Comparison of ENCODE assay signal across 24 cellular contexts in the genomic region with DNA sequence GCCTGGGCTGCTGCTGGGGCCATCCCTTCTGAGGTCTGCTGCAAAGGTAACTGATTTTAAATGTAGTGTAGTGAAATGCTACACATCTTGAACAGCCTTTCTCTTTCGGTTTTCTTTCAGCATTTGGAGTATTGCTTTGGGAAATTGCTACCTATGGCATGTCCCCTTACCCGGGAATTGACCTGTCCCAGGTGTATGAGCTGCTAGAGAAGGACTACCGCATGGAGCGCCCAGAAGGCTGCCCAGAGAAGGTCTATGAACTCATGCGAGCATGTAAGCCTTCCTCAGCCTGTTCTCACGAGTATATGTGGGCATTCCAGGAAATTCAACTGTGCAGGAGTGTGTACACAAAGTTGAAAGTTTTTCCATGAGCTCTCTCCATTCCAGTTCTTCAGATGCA. TPM values are rescaled to one million over a fixed set of nuclear protein-coding genes. Genes with fewer than 3 reads are reported as not detected.
DNase-seq lines count a peak whose midpoint lies in the region; ATAC-seq, FAIRE-seq and TF ChIP-seq lines count a peak whose summit lies in the region.
"Had no signal": no experiment of that assay in that cellular context is flagged by ENCODE, and none has a peak within 500 bp of the region (broad histone marks: within the 10 kb centered on the region; RNA-seq: fewer than 3 reads in every experiment).

No MANE protein-coding gene starts in this region.

- no peak overlapping the region for H3K14ac ChIP-seq in IMR-90 (replicated peaks; ENCODE audit: low read depth, low read length)

- no peak overlapping the region for H3K18ac ChIP-seq in IMR-90 (ENCODE audit: low read depth, low read length)

- H3K4me3 ChIP-seq in IMR-90 (ENCODE audit: insufficient read depth, low read depth, low read length) (no peak overlapping the region), K562 (no peak overlapping the region)
- H3K4me3 ChIP-seq: BLaER1 had no signal

- no peaks in the 10 kb centered on the region for H3K27me3 ChIP-seq in IMR-90 (ENCODE audit: control insufficient read depth, insufficient read depth, low read length)
- H3K27me3 ChIP-seq in K562 (ENCODE audit: control insufficient read depth in 2 of 2, insufficient read depth in 2 of 2, low read length in 2 of 2), result no peaks in the 10 kb centered on the region
- H3K27me3 ChIP-seq: BE2C, BLaER1 had no signal

- peaks cover 78% of the 10 kb centered on the region for H3K36me3 ChIP-seq in IMR-90 (ENCODE audit: control insufficient read depth, insufficient read depth, low read length)
- peaks cover 77% of the 10 kb centered on the region for H3K36me3 ChIP-seq in K562 (ENCODE audit: control insufficient read depth, insufficient read depth, low read length)

- dilution Hi-C loops in IMR-90 (cut with HindIII; ENCODE audit: low sequenced_read_pairs, unreplicated experiment), result no loop called here

- H3K4me1 ChIP-seq in IMR-90 (ENCODE audit: control insufficient read depth, insufficient read depth, low read length) (no peaks in the 10 kb centered on the region), K562 (replicated peaks in 1 of 2; ENCODE audit: control insufficient read depth in 2 of 2, insufficient read depth in 2 of 2, low read length in 2 of 2) (no peaks in the 10 kb centered on the region)
- H3K4me1 ChIP-seq: BE2C, BLaER1, Caco-2 had no signal

- ATAC-seq in IMR-90 (ENCODE audit: low read depth) (no peak), K562 (no peak)

- 100% methylated on average over 3 of the region's 6 CpGs; no CpG with 5 or more reads in 1 of the 2 experiments for WGBS in IMR-90 (ENCODE audit: extremely low coverage in 2 of 2, insufficient read length in 1 of 2), 2 experiments
- 80% methylated on average over 6 of the region's 6 CpGs for WGBS in K562 (ENCODE audit: insufficient coverage, low coverage, missing lambda C conversion rate)

- H4K5ac ChIP-seq in IMR-90 (ENCODE audit: low read depth, low read length), result no peak overlapping the region

- no peak for TF ChIP-seq POLR2A in IMR-90 (IDR thresholded peaks at IDR 0.05; ENCODE audit: low read depth, low read length)
- no peak for TF ChIP-seq POLR2A in K562 (conservative IDR thresholded peaks at IDR 0.05)

- H3K9ac ChIP-seq in IMR-90 (ENCODE audit: low read depth, low read length), result no peak overlapping the region
- no peak overlapping the region for H3K9ac ChIP-seq in K562 (ENCODE audit: insufficient read depth in 1 of 2, low read depth in 2 of 2, low read length in 2 of 2)
- H3K9ac ChIP-seq: BLaER1 had no signal

- no peak overlapping the region for H2BK5ac ChIP-seq in IMR-90 (ENCODE audit: low read depth, low read length, poor library complexity, severe bottlenecking)

- H3K4ac ChIP-seq in IMR-90 (ENCODE audit: low read depth, low read length), result no peak overlapping the region

- H3K27ac ChIP-seq in IMR-90 (ENCODE audit: insufficient read depth, low read length) (no peak overlapping the region), K562 (ENCODE audit: extremely low read depth, low read depth, low read length) (no peak overlapping the region)
- H3K27ac ChIP-seq: BLaER1 had no signal

- DNase-seq in IMR-90 (no peak), K562 (ENCODE audit: extremely low read depth in 1 of 4, low spot score in 3 of 4) (peak in 2 of 4 experiments; percentile 60 to 63), posterior vena cava (ENCODE audit: low spot score) (peak; percentile 42), COLO668 (lab: John Stamatoyannopoulos, UW; ENCODE audit: unreplicated experiment) (no peak), NCI-H2107 (lab: John Stamatoyannopoulos, UW) (no peak)
- DNase-seq: 8988T; ACHN; BE2C; C1 segment of cervical spinal cord; Caco-2; Calu3; CD4-positive, alpha-beta memory T cell; CD4-positive, CD25-positive, alpha-beta regulatory T cell; CD8-positive, alpha-beta memory T cell; DMS79 treated with DMSO at 0.1 percent for 48 hours; GF-D8 had no signal

- no peak for FAIRE-seq in K562 (lab: Jason Lieb, UNC)
- FAIRE-seq: A204.1, D721Med, G401.6, GM12891, GM19239 had no signal

- TF ChIP-seq EP300 in K562 (IDR thresholded peaks at IDR 0.05; ENCODE audit: low read length), result no peak

- H3K9me3 ChIP-seq in IMR-90 (ENCODE audit: control insufficient read depth, insufficient read depth, low read length) (no peaks in the 10 kb centered on the region), K562 (replicated peaks; ENCODE audit: control insufficient read depth, insufficient read depth, low read depth, low read length) (no peaks in the 10 kb centered on the region)
- H3K9me3 ChIP-seq: BE2C, BLaER1, Caco-2 had no signal

- in situ Hi-C loops in IMR-90 (cut with MboI; ENCODE audit: low sequenced_read_pairs) (no loop called here), K562 (cut with MboI) (no loop called here)

- H3K79me2 ChIP-seq in K562 (ENCODE audit: control insufficient read depth, insufficient read depth, low read length), result no peaks in the 10 kb centered on the region

- H3K9me1 ChIP-seq in IMR-90 (ENCODE audit: insufficient read depth, low read length) (no peaks in the 10 kb centered on the region), K562 (ENCODE audit: control insufficient read depth, insufficient read depth, low read length) (peaks cover 8% of the 10 kb centered on the region)

- POLR2A ChIA-PET in IMR-90 (lab: Charles Lee; ENCODE audit: unreplicated experiment), result no interaction called here
- POLR2A ChIA-PET in K562 (lab: Yijun Ruan, JAX), result interaction anchor here (0.6 to 5.3 kb wide), 9 partner anchors 8 to 223 kb away, joined by 3 to 57 read pairs (median 11); no protein-coding TSS in a partner anchor

- H2BK20ac ChIP-seq in IMR-90 (ENCODE audit: low read depth, low read length), result no peak overlapping the region

- no peak overlapping the region for H2BK15ac ChIP-seq in IMR-90 (ENCODE audit: low read depth, low read length)

- TF ChIP-seq RAD21 in IMR-90 (IDR thresholded peaks at IDR 0.05; ENCODE audit: low read length) (no peak), K562 (CRISPR knock-in tag; conservative IDR thresholded peaks at IDR 0.05 in 1 of 2, IDR thresholded peaks at IDR 0.05 in 1 of 2) (no peak)

- H4K20me1 ChIP-seq in IMR-90 (ENCODE audit: insufficient read depth, low read length), result peaks cover 3% of the 10 kb centered on the region
- peaks cover 19% of the 10 kb centered on the region; the same call in 1 of the 2 replicates for H4K20me1 ChIP-seq in K562 (replicated peaks; ENCODE audit: control insufficient read depth, insufficient read depth, low read length)

- no peak overlapping the region for H3K23ac ChIP-seq in IMR-90 (ENCODE audit: low read depth, low read length)

- H4K91ac ChIP-seq in IMR-90 (ENCODE audit: insufficient read depth, low read depth, low read length), result no peak overlapping the region

- H2AK5ac ChIP-seq in IMR-90 (ENCODE audit: low read depth, low read length), result no peak overlapping the region

- no peak overlapping the region for H3K56ac ChIP-seq in IMR-90 (ENCODE audit: extremely low read depth, insufficient read depth, low read length)

- H2BK120ac ChIP-seq in IMR-90 (ENCODE audit: low read depth, low read length), result no peak overlapping the region

- CTCF ChIA-PET in IMR-90 (lab: Yijun Ruan, JAX), result no interaction called here
- CTCF ChIA-PET in K562 (lab: Yijun Ruan, JAX; ENCODE audit: low intra/inter-chr PET ratio), result interaction anchor here (0.6 to 1.8 kb wide), 2 partner anchors 15 to 109 kb away, joined by 3 to 6 read pairs; no protein-coding TSS in a partner anchor

- H4K8ac ChIP-seq in IMR-90 (ENCODE audit: low read depth in 2 of 2, low read length in 2 of 2), result no peak overlapping the region

- TF ChIP-seq CTCF in IMR-90 (conservative IDR thresholded peaks at IDR 0.05; ENCODE audit: low read depth, low read length) (no peak), K562 (IDR thresholded peaks at IDR 0.05 in 2 of 3, conservative IDR thresholded peaks at IDR 0.05 in 1 of 3; ENCODE audit: insufficient read depth in 2 of 3, low read depth in 1 of 3, low read length in 3 of 3) (no peak)

- H2AFZ ChIP-seq in IMR-90 (replicated peaks; ENCODE audit: low read length, poor library complexity), result peak overlapping the region; percentile 33
- no peak overlapping the region for H2AFZ ChIP-seq in K562 (ENCODE audit: low read depth, low read length)

- BruUV-seq in IMR-90 (replicated peaks; lab: Mats Ljungman, UMichigan) (no TSS peak), K562 (replicated peaks; lab: Mats Ljungman, UMichigan) (no TSS peak)

- intact Hi-C loops in IMR-90 (cut with micrococcal nuclease), result no loop called here
- intact Hi-C loops in K562 (cut with micrococcal nuclease), result no loop called here
- intact Hi-C loops in posterior vena cava (cut with DNase I), result no loop called here

- H3K79me1 ChIP-seq in IMR-90 (ENCODE audit: low read depth in 1 of 2, low read length in 2 of 2), result peaks cover 42 to 55% of the 10 kb centered on the region in 2 experiments

- H3K4me2 ChIP-seq in IMR-90 (ENCODE audit: low read depth, low read length), result no peak overlapping the region
- H3K4me2 ChIP-seq in K562 (ENCODE audit: insufficient read depth, low read length), result no peak overlapping the region
- H3K4me2 ChIP-seq: BLaER1 had no signal

- H2AK9ac ChIP-seq in IMR-90 (replicated peaks; ENCODE audit: low read depth, low read length, poor library complexity), result no peak overlapping the region

RNA-seq across cellular contexts. Expression of a gene that starts 18.3 kb away (rescaled TPM):
- total RNA-seq in IMR-90 (2012; rRNA removed) (not detected in 2 replicates), K562 (2014; rRNA removed) (not detected in 2 replicates), K562 (2014; rRNA removed; fragmentation: Illumina TruSeq; extraction: Trizol) (not detected in 2 replicates), K562 (2015; rRNA removed; fragmentation: Illumina TruSeq; extraction: Trizol) (not detected in 2 replicates), K562 (2021) (not detected in 2 replicates), posterior vena cava (not detected)
- polyA plus RNA-seq in IMR-90 (2012; rRNA removed) (not detected in 2 replicates), K562 (2011; rRNA removed) (not detected in 2 replicates), K562 (2014; fragmentation: Illumina TruSeq; extraction: Trizol) (not detected in 2 replicates), K562 (2014; fragmentation: Nextera tagmentation; extraction: Ambion mirVana) (not detected), K562 (2014; rRNA removed) (not detected in 2 replicates)
- not detected in 2 replicates for polyA plus RNA-seq in IMR-90 (2012; cell fraction: cytosol; rRNA removed)
- not detected in 2 replicates for polyA plus RNA-seq in IMR-90 (2012; cell fraction: nucleus; rRNA removed; ENCODE audit: low replicate concordance)
- total RNA-seq in K562 (2011; cell fraction: chromatin; rRNA removed; ENCODE audit: low replicate concordance), result not detected in 2 replicates
- not detected in 2 replicates for total RNA-seq in K562 (2011; cell fraction: nucleolus; rRNA removed)
- not detected in 2 replicates for total RNA-seq in K562 (2011; cell fraction: nucleoplasm; rRNA removed)
- not detected in 2 replicates for polyA plus RNA-seq in K562 (2011; cell fraction: cytosol; rRNA removed)
- polyA plus RNA-seq in K562 (2011; cell fraction: nucleus; rRNA removed), result not detected in 2 replicates
- 0.51 and 0.70 TPM in 2 replicates for polyA plus RNA-seq in K562 (2012)
- polyA minus RNA-seq in K562 (2011; rRNA and poly(A)+ RNA removed), result not detected in 2 replicates
- not detected in 2 replicates for polyA minus RNA-seq in K562 (2011; cell fraction: cytosol; rRNA and poly(A)+ RNA removed)
- polyA minus RNA-seq in K562 (2011; cell fraction: nucleus; rRNA and poly(A)+ RNA removed), result not detected in 2 replicates
- total RNA-seq: A673; Caco-2; Calu3; CD4-positive, alpha-beta memory T cell; CD4-positive, CD25-positive, alpha-beta regulatory T cell; CD8-positive, alpha-beta memory T cell had no signal
- polyA plus RNA-seq: AG04450; CD4-positive, alpha-beta memory T cell; CD4-positive, CD25-positive, alpha-beta regulatory T cell; CD8-positive, alpha-beta memory T cell had no signal

RNA-seq across cellular contexts. Expression of a gene that starts 43.2 kb away (rescaled TPM):
- total RNA-seq in IMR-90 (2012; rRNA removed), result 31.9 and 33.7 TPM in 2 replicates
- 49.1 and 50.7 TPM in 2 replicates for polyA plus RNA-seq in IMR-90 (2012; rRNA removed)
- 35.4 and 41.3 TPM in 2 replicates for polyA plus RNA-seq in IMR-90 (2012; cell fraction: cytosol; rRNA removed)
- 61.9 and 74.7 TPM in 2 replicates for polyA plus RNA-seq in IMR-90 (2012; cell fraction: nucleus; rRNA removed; ENCODE audit: low replicate concordance)
- 105 and 142 TPM in 2 replicates for total RNA-seq in K562 (2011; cell fraction: chromatin; rRNA removed; ENCODE audit: low replicate concordance)
- total RNA-seq in K562 (2011; cell fraction: nucleolus; rRNA removed), result 81.7 and 83.9 TPM in 2 replicates
- total RNA-seq in K562 (2011; cell fraction: nucleoplasm; rRNA removed), result 75.2 and 77.0 TPM in 2 replicates
- 45.1 and 61.3 TPM in 2 replicates for total RNA-seq in K562 (2014; rRNA removed)
- total RNA-seq in K562 (2014; rRNA removed; fragmentation: Illumina TruSeq; extraction: Trizol), result 28.6 and 30.2 TPM in 2 replicates
- total RNA-seq in K562 (2015; rRNA removed; fragmentation: Illumina TruSeq; extraction: Trizol), result 37.8 and 41.0 TPM in 2 replicates
- total RNA-seq in K562 (2021), result 124 and 130 TPM in 2 replicates
- 26.0 and 35.7 TPM in 2 replicates for polyA plus RNA-seq in K562 (2011; rRNA removed)
- polyA plus RNA-seq in K562 (2011; cell fraction: cytosol; rRNA removed), result 44.5 and 48.8 TPM in 2 replicates
- 51.1 and 57.1 TPM in 2 replicates for polyA plus RNA-seq in K562 (2011; cell fraction: nucleus; rRNA removed)
- polyA plus RNA-seq in K562 (2012), result 65.2 and 79.7 TPM in 2 replicates
- 64.0 and 77.9 TPM in 2 replicates for polyA plus RNA-seq in K562 (2014; fragmentation: Illumina TruSeq; extraction: Trizol)
- 1 to 10 TPM; 1.5 to 1.6 TPM for polyA plus RNA-seq in K562 (2014; fragmentation: Nextera tagmentation; extraction: Ambion mirVana)
- polyA plus RNA-seq in K562 (2014; rRNA removed), result 59.7 and 60.0 TPM in 2 replicates
- 64.2 and 66.3 TPM in 2 replicates for polyA minus RNA-seq in K562 (2011; rRNA and poly(A)+ RNA removed)
- 93.5 and 149 TPM in 2 replicates for polyA minus RNA-seq in K562 (2011; cell fraction: cytosol; rRNA and poly(A)+ RNA removed)
- 21.7 and 40.1 TPM in 2 replicates for polyA minus RNA-seq in K562 (2011; cell fraction: nucleus; rRNA and poly(A)+ RNA removed)
- 10 to 100 TPM; 80.5 to 85.0 TPM for total RNA-seq in posterior vena cava
